Comparison of ENCODE assay signal across 1 cellular context in the genomic region with DNA sequence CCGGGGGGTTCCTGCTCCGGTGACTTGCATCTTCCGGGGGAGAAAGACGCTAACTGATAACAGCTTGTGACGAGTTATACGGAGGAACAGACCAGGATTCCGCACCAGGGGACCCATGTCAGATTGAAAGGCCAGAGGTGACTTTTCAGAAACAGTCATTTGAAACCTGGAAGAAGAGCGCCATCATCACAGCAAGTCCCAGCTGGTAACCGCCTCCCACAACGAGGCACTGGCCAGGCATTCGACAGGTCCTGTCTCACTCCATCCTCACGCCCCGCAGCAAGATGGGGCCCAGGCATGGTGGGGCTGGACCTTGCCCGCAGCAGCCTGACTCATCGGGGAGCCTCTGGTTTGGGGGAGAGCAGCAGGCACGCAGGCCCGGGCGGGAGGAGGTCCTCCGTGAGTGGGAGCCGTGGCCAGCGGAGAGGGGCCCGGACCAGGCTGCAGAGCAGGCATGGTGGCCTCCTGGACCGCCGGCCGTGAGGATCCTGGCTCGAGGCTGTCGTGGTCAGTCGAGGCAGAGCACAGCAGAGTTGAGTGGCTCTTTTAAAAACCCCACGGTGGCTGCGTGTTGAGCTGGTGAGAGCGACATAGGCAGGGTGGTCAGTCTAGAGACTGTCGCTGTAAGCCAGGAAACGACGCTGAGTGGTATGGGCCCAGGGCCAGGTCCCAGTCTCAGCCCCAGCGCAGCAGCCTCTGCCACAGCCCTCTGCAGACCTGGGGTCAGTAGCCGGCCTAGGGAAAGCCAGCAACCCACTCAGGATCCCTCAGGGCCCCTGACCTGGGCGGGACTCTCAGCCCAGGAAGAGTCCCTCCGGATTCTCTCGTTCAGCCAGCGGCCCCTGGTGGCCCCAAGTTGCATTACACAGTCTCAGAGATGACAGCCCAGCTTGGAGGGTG.
TF ChIP-seq lines count a peak whose summit lies in the region.

No MANE protein-coding gene starts in this region.

TF ChIP-seq in GM12878, 131 proteins besides CTCF, POLR2A, EP300 and RAD21 (continued from another document):
- TF ChIP-seq MLLT1 (IDR thresholded peaks at IDR 0.05) (peak; percentile 57; the same call in 1 of the 2 replicates), ZZZ3 (IDR thresholded peaks at IDR 0.05; ENCODE audit: control insufficient read depth, insufficient read length, low read depth) (no peak), SMC3 (IDR thresholded peaks at IDR 0.05; ENCODE audit: borderline replicate concordance, low read length) (peak; percentile 88), CREB1 (IDR thresholded peaks at IDR 0.05; ENCODE audit: low read depth) (0 out of 2 replicates have a peak, but pooled peaks have one; percentile 10), GATAD2B (conservative IDR thresholded peaks at IDR 0.05; ENCODE audit: low read depth) (0 out of 2 replicates have a peak, but pooled peaks have one; percentile 43), PAX8 (IDR thresholded peaks at IDR 0.05) (no peak), IKZF1 (conservative IDR thresholded peaks at IDR 0.05) (0 out of 2 replicates have a peak, but pooled peaks have one; percentile 16)
